ENCODE assay signal across 8 cellular contexts in genomic region chr6:139364302-139364981, GRCh38. TPM values are rescaled to one million over a fixed set of nuclear protein-coding genes. Genes with fewer than 3 reads are reported as not detected.
DNase-seq lines count a peak whose midpoint lies in the region; ATAC-seq and TF ChIP-seq lines count a peak whose summit lies in the region.

No MANE protein-coding gene starts in this region.

- no peaks in the 10 kb centered on the region for H3K9me2 ChIP-seq in GM23248 (ENCODE audit: insufficient read depth)

- H3K36me3 Mint-ChIP-seq in activated T-helper 17 cell treated with anti-CD3 and anti-CD28 coated beads, Interleukin-2, amount 50 U/mL, for 72 hours (ENCODE audit: low read depth): no peaks in the 10 kb centered on the region
- H3K36me3 Mint-ChIP-seq in stimulated activated effector memory CD8-positive, alpha-beta T cell treated with anti-CD3 and anti-CD28 coated beads, Interleukin-12 subunit alpha, Interleukin-12 subunit beta, amount 100 ng/mL, for 72 hours: no peaks in the 10 kb centered on the region
- no peaks in the 10 kb centered on the region for H3K36me3 Mint-ChIP-seq in activated T-helper 1 cell treated with anti-CD3 and anti-CD28 coated beads, Interleukin-12 subunit alpha, Interleukin-12 subunit beta, Interleukin-2, Interleukin-4 antibody, amounts not matched to agents 30 ng/mL and 10 ng/mL and 1 ng/mL, durations not matched to agents 14 hours and 24 hours and 36 hours (ENCODE audit: low read depth)

- peaks cover 22% of the 10 kb centered on the region for H3K4me1 Mint-ChIP-seq in activated T-helper 17 cell treated with anti-CD3 and anti-CD28 coated beads, Interleukin-2, amount 50 U/mL, for 72 hours
- peaks cover 31% of the 10 kb centered on the region for H3K4me1 Mint-ChIP-seq in stimulated activated effector memory CD8-positive, alpha-beta T cell treated with anti-CD3 and anti-CD28 coated beads, Interleukin-12 subunit alpha, Interleukin-12 subunit beta, amount 100 ng/mL, for 72 hours
- H3K4me1 Mint-ChIP-seq in activated T-helper 1 cell treated with anti-CD3 and anti-CD28 coated beads, Interleukin-12 subunit alpha, Interleukin-12 subunit beta, Interleukin-2, Interleukin-4 antibody, amounts not matched to agents 30 ng/mL and 10 ng/mL and 1 ng/mL, durations not matched to agents 14 hours and 24 hours and 36 hours (ENCODE audit: low read depth): peaks cover 47% of the 10 kb centered on the region

- peak overlapping the region; percentile 60 for H2AFZ ChIP-seq in GM23248

- H3K27me3 Mint-ChIP-seq in activated T-helper 17 cell treated with anti-CD3 and anti-CD28 coated beads, Interleukin-2, amount 50 U/mL, for 72 hours: no peaks in the 10 kb centered on the region
- H3K27me3 Mint-ChIP-seq in activated T-helper 1 cell treated with anti-CD3 and anti-CD28 coated beads, Interleukin-12 subunit alpha, Interleukin-12 subunit beta, Interleukin-2, Interleukin-4 antibody, amounts not matched to agents 30 ng/mL and 10 ng/mL and 1 ng/mL, durations not matched to agents 14 hours and 24 hours and 36 hours (ENCODE audit: insufficient read depth): peaks cover 4% of the 10 kb centered on the region

- TF ChIP-seq CTCF in right atrium auricular region (IDR thresholded peaks at IDR 0.05): peak; percentile 59 to 76

- H3K4me3 Mint-ChIP-seq in activated T-helper 17 cell treated with anti-CD3 and anti-CD28 coated beads, Interleukin-2, amount 50 U/mL, for 72 hours: no peak overlapping the region
- no peak overlapping the region for H3K4me3 Mint-ChIP-seq in stimulated activated effector memory CD8-positive, alpha-beta T cell treated with anti-CD3 and anti-CD28 coated beads, Interleukin-12 subunit alpha, Interleukin-12 subunit beta, amount 100 ng/mL, for 72 hours
- H3K4me3 Mint-ChIP-seq in activated T-helper 1 cell treated with anti-CD3 and anti-CD28 coated beads, Interleukin-12 subunit alpha, Interleukin-12 subunit beta, Interleukin-2, Interleukin-4 antibody, amounts not matched to agents 30 ng/mL and 10 ng/mL and 1 ng/mL, durations not matched to agents 14 hours and 24 hours and 36 hours: no peak overlapping the region

- H3F3A ChIP-seq in GM23248 (ENCODE audit: insufficient read depth): 0 out of 2 replicates have a peak, but pooled peaks cover 8% of the 10 kb centered on the region

- WGBS in GM23248 (ENCODE audit: low coverage in 1 of 2, low lambda C conversion rate in 2 of 2, missing lambda C conversion rate in 2 of 2), 2 experiments: 48 to 60% methylated on average over 4 of the region's 4 CpGs

- H3K79me2 ChIP-seq in GM23248 (ENCODE audit: insufficient read depth): no peaks in the 10 kb centered on the region

- DNase-seq in DMS153 treated with DMSO at 0.1 percent for 48 hours (lab: John Stamatoyannopoulos, UW; ENCODE audit: unreplicated experiment) (peak; percentile 74), GM23248 (peak; percentile 63), NCI-H2171 (lab: John Stamatoyannopoulos, UW) (peak; percentile 51), right atrium auricular region (ENCODE audit: low spot score) (no peak), mesenteric fat pad (ENCODE audit: low spot score) (no peak)
- peak in 1 of 2 donors; percentile 44 for DNase-seq in stimulated activated effector memory CD8-positive, alpha-beta T cell treated with anti-CD3 and anti-CD28 coated beads, Interleukin-12 subunit alpha, Interleukin-12 subunit beta, amount 100 ng/mL, for 72 hours (ENCODE audit: low spot score in 2 of 2)
- DNase-seq in activated T-helper 1 cell treated with anti-CD3 and anti-CD28 coated beads, Interleukin-12 subunit alpha, Interleukin-12 subunit beta, Interleukin-2, Interleukin-4 antibody, amounts not matched to agents 30 ng/mL and 10 ng/mL and 1 ng/mL, durations not matched to agents 14 hours and 24 hours and 36 hours (ENCODE audit: low spot score): no peak

- H3K4me2 ChIP-seq in GM23248 (ENCODE audit: unreplicated experiment): no peak overlapping the region

- H3K4me3 ChIP-seq in GM23248 (no peak overlapping the region), right atrium auricular region (no peak overlapping the region)

- no peak overlapping the region for H3K9ac ChIP-seq in GM23248

- no peaks in the 10 kb centered on the region for H4K20me1 ChIP-seq in GM23248 (ENCODE audit: insufficient read depth)

- H3K27ac Mint-ChIP-seq in activated T-helper 17 cell treated with anti-CD3 and anti-CD28 coated beads, Interleukin-2, amount 50 U/mL, for 72 hours: no peak overlapping the region
- peak overlapping the region; percentile 16 for H3K27ac Mint-ChIP-seq in stimulated activated effector memory CD8-positive, alpha-beta T cell treated with anti-CD3 and anti-CD28 coated beads, Interleukin-12 subunit alpha, Interleukin-12 subunit beta, amount 100 ng/mL, for 72 hours
- no peak overlapping the region for H3K27ac Mint-ChIP-seq in activated T-helper 1 cell treated with anti-CD3 and anti-CD28 coated beads, Interleukin-12 subunit alpha, Interleukin-12 subunit beta, Interleukin-2, Interleukin-4 antibody, amounts not matched to agents 30 ng/mL and 10 ng/mL and 1 ng/mL, durations not matched to agents 14 hours and 24 hours and 36 hours

- H3K4me1 ChIP-seq in GM23248 (ENCODE audit: insufficient read depth) (peaks cover 22% of the 10 kb centered on the region), right atrium auricular region (peaks cover 0 to 15% of the 10 kb centered on the region in 2 donors)

- intact Hi-C loops in activated T-helper 1 cell treated with anti-CD3 and anti-CD28 coated beads, Interleukin-12 subunit alpha, Interleukin-12 subunit beta, Interleukin-2, Interleukin-4 antibody, amounts not matched to agents 30 ng/mL and 10 ng/mL and 1 ng/mL, durations not matched to agents 14 hours and 24 hours and 36 hours (cut with micrococcal nuclease): loop anchor here (1.0 to 10.0 kb wide), 10 partner anchors 44 to 776 kb away; partner anchors contain the start of genes ABRACL and REPS1

- in situ Hi-C loops in GM23248 (cut with MboI): no loop called here

- no peaks in the 10 kb centered on the region for H3K36me3 ChIP-seq in GM23248 (ENCODE audit: low read depth)
- no peaks in the 10 kb centered on the region for H3K36me3 ChIP-seq in right atrium auricular region

- peak; percentile 24 for ATAC-seq in activated T-helper 17 cell treated with anti-CD3 and anti-CD28 coated beads, Interleukin-2, amount 50 U/mL, for 72 hours (replicated peaks)
- ATAC-seq in stimulated activated effector memory CD8-positive, alpha-beta T cell treated with anti-CD3 and anti-CD28 coated beads, Interleukin-12 subunit alpha, Interleukin-12 subunit beta, amount 100 ng/mL, for 72 hours: no peak

- H3K27ac ChIP-seq in GM23248: no peak overlapping the region
- H3K27ac ChIP-seq in right atrium auricular region: no peak overlapping the region

- H3K27me3 ChIP-seq in GM23248 (replicated peaks; ENCODE audit: insufficient read depth) (no peaks in the 10 kb centered on the region), right atrium auricular region (no peaks in the 10 kb centered on the region)

- no peaks in the 10 kb centered on the region for H3K9me3 ChIP-seq in GM23248 (ENCODE audit: low read depth)
- H3K9me3 ChIP-seq in right atrium auricular region: no peaks in the 10 kb centered on the region

- no peaks in the 10 kb centered on the region for H3K9me3 Mint-ChIP-seq in activated T-helper 17 cell treated with anti-CD3 and anti-CD28 coated beads, Interleukin-2, amount 50 U/mL, for 72 hours
- H3K9me3 Mint-ChIP-seq in stimulated activated effector memory CD8-positive, alpha-beta T cell treated with anti-CD3 and anti-CD28 coated beads, Interleukin-12 subunit alpha, Interleukin-12 subunit beta, amount 100 ng/mL, for 72 hours: no peaks in the 10 kb centered on the region
- H3K9me3 Mint-ChIP-seq in activated T-helper 1 cell treated with anti-CD3 and anti-CD28 coated beads, Interleukin-12 subunit alpha, Interleukin-12 subunit beta, Interleukin-2, Interleukin-4 antibody, amounts not matched to agents 30 ng/mL and 10 ng/mL and 1 ng/mL, durations not matched to agents 14 hours and 24 hours and 36 hours: no peaks in the 10 kb centered on the region

RNA-seq across cellular contexts. Expression of gene CITED2, which starts 10.0 kb away (rescaled TPM):
- total RNA-seq in GM23248 (2014; rRNA removed; shearing (Covaris generic)): 1,051 and 1,192 TPM in 2 replicates
- 644 and 672 TPM in 2 replicates for polyA plus RNA-seq in GM23248 (2016; fragmentation: Nextera tagmentation; extraction: Ambion mirVana)
- total RNA-seq in activated T-helper 17 cell treated with anti-CD3 and anti-CD28 coated beads, Interleukin-2, amount 50 U/mL, for 72 hours: 10 to 100 TPM; 60.9 to 99.4 TPM
- total RNA-seq in right atrium auricular region (100 to 1,000 TPM; 119 to 208 TPM), mesenteric fat pad (70.8 TPM)
- total RNA-seq in activated T-helper 1 cell treated with anti-CD3 and anti-CD28 coated beads, Interleukin-12 subunit alpha, Interleukin-12 subunit beta, Interleukin-2, Interleukin-4 antibody, amounts not matched to agents 30 ng/mL and 10 ng/mL and 1 ng/mL, durations not matched to agents 14 hours and 24 hours and 36 hours: 72.5 and 73.7 TPM in 2 replicates

Comparison
In these comparisons a context has a peak if more than half of its experiments do, and no peak if none do; other contexts are left out.
1. DNase-seq: peak in DMS153 treated with DMSO at 0.1 percent for 48 hours (single experiment), GM23248 (single experiment) and NCI-H2171 (single experiment); none in right atrium auricular region (single experiment), mesenteric fat pad (single experiment) and activated T-helper 1 cell treated with anti-CD3 and anti-CD28 coated beads, Interleukin-12 subunit alpha, Interleukin-12 subunit beta, Interleukin-2, Interleukin-4 antibody, amounts not matched to agents 30 ng/mL and 10 ng/mL and 1 ng/mL, durations not matched to agents 14 hours and 24 hours and 36 hours (single experiment).